ENCODE assay signal across 29 cellular contexts in genomic region chr20:43398676-43399324, GRCh38.
"Had no signal": no experiment of that assay in that cellular context is flagged by ENCODE, and none has a peak within 500 bp of the region (broad histone marks: within the 10 kb centered on the region; RNA-seq: fewer than 3 reads in every experiment).

No MANE protein-coding gene starts in this region.

- H3K4me1 Mint-ChIP-seq: naive thymus-derived CD8-positive, alpha-beta T cell; nephron progenitor cell; neural crest cell; stimulated activated effector memory CD8-positive, alpha-beta T cell treated with anti-CD3 and anti-CD28 coated beads, Interleukin-12 subunit alpha, Interleukin-12 subunit beta, amount 100 ng/mL, for 72 hours; stimulated activated naive B cell treated with anti-CD40 and anti-IgM and Interleukin-4, amounts not matched to agents 10 μg/mL and 1 μg/mL and 100 μg/mL, for 72 hours had no signal

- H3K4me1 ChIP-seq: parathyroid adenoma, psoas muscle, right lobe of liver, sigmoid colon, stomach, tibial artery, transverse colon, upper lobe of right lung, uterus had no signal

- H3K4me3 ChIP-seq: ovary, psoas muscle, right lobe of liver, sigmoid colon, stomach, tibial artery, transverse colon, upper lobe of right lung, uterus had no signal

- H3K36me3 Mint-ChIP-seq: natural killer cell treated with Interleukin-12 subunit alpha and Interleukin-12 subunit beta and Interleukin-15 and Interleukin-18, amount 100 ng/mL, for 72 hours; stimulated activated effector memory CD8-positive, alpha-beta T cell treated with anti-CD3 and anti-CD28 coated beads, Interleukin-12 subunit alpha, Interleukin-12 subunit beta, amount 100 ng/mL, for 72 hours; stimulated activated naive B cell treated with anti-CD40 and anti-IgM and Interleukin-4, amounts not matched to agents 10 μg/mL and 1 μg/mL and 100 μg/mL, for 72 hours; type B pancreatic cell had no signal

- H3K36me3 ChIP-seq: neutrophil, ovary, right lobe of liver, sigmoid colon, stomach, tibial artery, transverse colon, upper lobe of right lung, uterus had no signal

- H3K27ac Mint-ChIP-seq: natural killer cell treated with Interleukin-12 subunit alpha and Interleukin-12 subunit beta and Interleukin-15 and Interleukin-18, amount 100 ng/mL, for 72 hours; nephron progenitor cell; progenitor cell of endocrine pancreas; stimulated activated effector memory CD8-positive, alpha-beta T cell treated with anti-CD3 and anti-CD28 coated beads, Interleukin-12 subunit alpha, Interleukin-12 subunit beta, amount 100 ng/mL, for 72 hours; stimulated activated naive B cell treated with anti-CD40 and anti-IgM and Interleukin-4, amounts not matched to agents 10 μg/mL and 1 μg/mL and 100 μg/mL, for 72 hours; stimulated activated naive CD8-positive, alpha-beta T cell treated with anti-CD3 and anti-CD28 coated beads, Interleukin-15, Interleukin-2, amounts not matched to agents 100 ng/mL and 50 ng/mL, for 24 hours; type B pancreatic cell had no signal

- H3K4me3 Mint-ChIP-seq: naive thymus-derived CD8-positive, alpha-beta T cell; natural killer cell treated with Interleukin-12 subunit alpha and Interleukin-12 subunit beta and Interleukin-15 and Interleukin-18, amount 100 ng/mL, for 72 hours; nephron progenitor cell; neural crest cell; stimulated activated effector memory CD8-positive, alpha-beta T cell treated with anti-CD3 and anti-CD28 coated beads, Interleukin-12 subunit alpha, Interleukin-12 subunit beta, amount 100 ng/mL, for 72 hours; stimulated activated naive B cell treated with anti-CD40 and anti-IgM and Interleukin-4, amounts not matched to agents 10 μg/mL and 1 μg/mL and 100 μg/mL, for 72 hours; stimulated activated naive CD8-positive, alpha-beta T cell treated with anti-CD3 and anti-CD28 coated beads, Interleukin-15, Interleukin-2, amounts not matched to agents 100 ng/mL and 50 ng/mL, for 24 hours; type B pancreatic cell had no signal

- H3K27me3 Mint-ChIP-seq: progenitor cell of endocrine pancreas had no signal

- DNase-seq: naive thymus-derived CD8-positive, alpha-beta T cell; nephron progenitor cell; nucleus accumbens; ovary; posterior cingulate gyrus; psoas muscle; right cardiac atrium; right lobe of liver; sigmoid colon; small intestine; stimulated activated CD4-positive, alpha-beta T cell treated with anti-CD3 and anti-CD28 coated beads, Interleukin-15, amount 100 ng/mL, for 24 hours; stimulated activated CD4-positive, alpha-beta T cell treated with anti-CD3 and anti-CD28 coated beads, Interleukin-2, amount 100 ng/mL, for 24 hours; stimulated activated CD4-positive, alpha-beta T cell treated with anti-CD3 and anti-CD28 coated beads, Interleukin-2, amount 100 ng/mL, for 48 hours; stimulated activated CD4-positive, alpha-beta T cell treated with anti-CD3 and anti-CD28 coated beads, Interleukin-4, amount 100 ng/mL, for 24 hours; stimulated activated naive B cell treated with anti-CD40 and anti-IgM and Interleukin-4, amounts not matched to agents 10 μg/mL and 1 μg/mL and 100 μg/mL, for 72 hours; stimulated activated naive CD4-positive, alpha-beta T cell treated with Interleukin-2 at 50 U/mL for 16 hours; stomach; tibial artery; transverse colon; upper lobe of right lung; uterus had no signal

- H3K9me3 ChIP-seq: neutrophil, ovary, psoas muscle, right lobe of liver, tibial artery, transverse colon, upper lobe of right lung, uterus had no signal

- H3K9ac ChIP-seq: parathyroid adenoma had no signal

- ATAC-seq: naive thymus-derived CD8-positive, alpha-beta T cell; natural killer cell treated with Interleukin-12 subunit alpha and Interleukin-12 subunit beta and Interleukin-15 and Interleukin-18, amount 100 ng/mL, for 72 hours; psoas muscle; right cardiac atrium; right lobe of liver; stimulated activated effector memory CD8-positive, alpha-beta T cell treated with anti-CD3 and anti-CD28 coated beads, Interleukin-12 subunit alpha, Interleukin-12 subunit beta, amount 100 ng/mL, for 72 hours; stimulated activated naive B cell treated with anti-CD40 and anti-IgM and Interleukin-4, amounts not matched to agents 10 μg/mL and 1 μg/mL and 100 μg/mL, for 72 hours; upper lobe of right lung had no signal

- H3K27me3 ChIP-seq: neutrophil, ovary, right lobe of liver, tibial artery, transverse colon, uterus had no signal

- H3K9me3 Mint-ChIP-seq: natural killer cell treated with Interleukin-12 subunit alpha and Interleukin-12 subunit beta and Interleukin-15 and Interleukin-18, amount 100 ng/mL, for 72 hours; nephron progenitor cell; neural crest cell; stimulated activated effector memory CD8-positive, alpha-beta T cell treated with anti-CD3 and anti-CD28 coated beads, Interleukin-12 subunit alpha, Interleukin-12 subunit beta, amount 100 ng/mL, for 72 hours; type B pancreatic cell had no signal
